In genomic region chr7:43479543-43479942, GRCh38 we compare ENCODE assay signal across 17 cellular contexts.
DNase-seq lines count a peak whose midpoint lies in the region; ATAC-seq, FAIRE-seq and TF ChIP-seq lines count a peak whose summit lies in the region.
"Had no signal": no experiment of that assay in that cellular context is flagged by ENCODE, and none has a peak within 500 bp of the region (broad histone marks: within the 10 kb centered on the region; RNA-seq: fewer than 3 reads in every experiment).

No MANE protein-coding gene starts in this region.

- TF ChIP-seq RAD21 in K562 (CRISPR knock-in tag; conservative IDR thresholded peaks at IDR 0.05 in 1 of 2, IDR thresholded peaks at IDR 0.05 in 1 of 2) = no peak

- H3K9me3 ChIP-seq in MM.1S (replicated peaks; ENCODE audit: insufficient read depth, low read length) (no peaks in the 10 kb centered on the region), K562 (replicated peaks; ENCODE audit: control insufficient read depth, insufficient read depth, low read depth, low read length) (no peaks in the 10 kb centered on the region), mesenchymal stem cell (ENCODE audit: control insufficient read depth, low read length) (no peaks in the 10 kb centered on the region), small intestine (ENCODE audit: control insufficient read depth, low read depth) (no peaks in the 10 kb centered on the region), neuronal stem cell (replicated peaks in 1 of 2; ENCODE audit: control insufficient read depth in 2 of 2, insufficient read depth in 1 of 2, low read depth in 1 of 2, low read length in 2 of 2) (peaks cover 0 to 2% of the 10 kb centered on the region in 2 donors)

- H3K4ac ChIP-seq in mesenchymal stem cell (ENCODE audit: low read depth in 1 of 2, low read length in 2 of 2) = no peak overlapping the region
- no peak overlapping the region for H3K4ac ChIP-seq in neuronal stem cell (ENCODE audit: low read length)

- H2AK5ac ChIP-seq in mesenchymal stem cell (ENCODE audit: low read length, severe bottlenecking) (peak overlapping the region; percentile 8), neuronal stem cell (ENCODE audit: low read depth, low read length) (no peak overlapping the region)

- no peak overlapping the region for H2AFZ ChIP-seq in MM.1S (ENCODE audit: low read length)
- no peak overlapping the region for H2AFZ ChIP-seq in K562 (ENCODE audit: low read depth, low read length)
- H2AFZ ChIP-seq in mesenchymal stem cell (ENCODE audit: low read depth, low read length) = no peak overlapping the region
- H2AFZ ChIP-seq in neuronal stem cell (ENCODE audit: low read length) = no peak overlapping the region
- H2AFZ ChIP-seq: GM23338 had no signal

- H3K9me2 ChIP-seq in MM.1S (replicated peaks; ENCODE audit: insufficient read depth, low read length) = no peaks in the 10 kb centered on the region

- no peak overlapping the region for H2BK15ac ChIP-seq in mesenchymal stem cell (ENCODE audit: low read depth, poor library complexity, severe bottlenecking)
- H2BK15ac ChIP-seq in neuronal stem cell (ENCODE audit: low read length) = no peak overlapping the region

- H2BK120ac ChIP-seq in mesenchymal stem cell (ENCODE audit: low read depth, low read length) (no peak overlapping the region), neuronal stem cell (ENCODE audit: low read depth, low read length) (no peak overlapping the region)

- H4K91ac ChIP-seq in mesenchymal stem cell (ENCODE audit: low read length) = no peak overlapping the region
- H4K91ac ChIP-seq in neuronal stem cell (ENCODE audit: low read depth, low read length, poor library complexity) = no peak overlapping the region

- intact Hi-C loops in K562 (cut with micrococcal nuclease) = no loop called here

- FAIRE-seq in K562 (lab: Jason Lieb, UNC) (no peak), small intestine (lab: Jason Lieb, UNC) (no peak)
- FAIRE-seq: G401.6, GM12892 had no signal

- H2BK5ac ChIP-seq in mesenchymal stem cell (ENCODE audit: low read depth, low read length, poor library complexity, severe bottlenecking) (no peak overlapping the region), neuronal stem cell (ENCODE audit: low read length) (no peak overlapping the region)

- 0 out of 2 replicates have a peak, but pooled peaks cover 5% of the 10 kb centered on the region for H3F3A ChIP-seq in MM.1S (ENCODE audit: insufficient read depth, low read length)

- POLR2A ChIA-PET in K562 (lab: Yijun Ruan, JAX) = interaction anchor here (1.1 kb wide), 1 partner anchor 174 kb away, joined by 3 read pairs; no protein-coding TSS in a partner anchor

- DNase-seq in MM.1S (no peak), K562 (ENCODE audit: extremely low read depth in 1 of 4, low spot score in 3 of 4) (no peak), mesenchymal stem cell (no peak), small intestine (no peak), neuronal stem cell (ENCODE audit: low spot score) (no peak)
- DNase-seq: C1 segment of cervical spinal cord; Calu3; CD4-positive, alpha-beta memory T cell; COR-L47; DMS79 treated with DMSO at 0.1 percent for 48 hours; H9; HFFc6 had no signal

- TF ChIP-seq EP300 in K562 (IDR thresholded peaks at IDR 0.05; ENCODE audit: low read length) = no peak

- H3K4me2 ChIP-seq in MM.1S (ENCODE audit: low read depth, low read length) (peak overlapping the region; percentile 1; the same call in 1 of the 2 replicates), K562 (ENCODE audit: insufficient read depth, low read length) (no peak overlapping the region), mesenchymal stem cell (ENCODE audit: low read length, poor library complexity, severe bottlenecking) (no peak overlapping the region), neuronal stem cell (ENCODE audit: insufficient read depth, low read length, poor library complexity, severe bottlenecking) (no peak overlapping the region)
- H3K4me2 ChIP-seq: GM23338 had no signal

- H3K18ac ChIP-seq in mesenchymal stem cell (ENCODE audit: low read depth in 1 of 2, low read length in 2 of 2) = no peak overlapping the region
- no peak overlapping the region for H3K18ac ChIP-seq in neuronal stem cell (ENCODE audit: low read length)

- H3K14ac ChIP-seq in mesenchymal stem cell (ENCODE audit: low read length in 2 of 2) (no peak overlapping the region), neuronal stem cell (ENCODE audit: low read length) (no peak overlapping the region)

- no peaks in the 10 kb centered on the region for H4K20me1 ChIP-seq in MM.1S (ENCODE audit: insufficient read depth, low read length)
- no peaks in the 10 kb centered on the region for H4K20me1 ChIP-seq in K562 (replicated peaks; ENCODE audit: control insufficient read depth, insufficient read depth, low read length)

- H3K79me2 ChIP-seq in MM.1S (ENCODE audit: low read length) (no peaks in the 10 kb centered on the region), K562 (ENCODE audit: control insufficient read depth, insufficient read depth, low read length) (no peaks in the 10 kb centered on the region)

- H3K79me1 ChIP-seq in mesenchymal stem cell (replicated peaks; ENCODE audit: low read length, poor library complexity, severe bottlenecking) = no peaks in the 10 kb centered on the region
- H3K79me1 ChIP-seq in neuronal stem cell (ENCODE audit: low read depth, low read length) = no peaks in the 10 kb centered on the region

- no peak overlapping the region for H3K9ac ChIP-seq in MM.1S (ENCODE audit: low read length)
- H3K9ac ChIP-seq in K562 (ENCODE audit: insufficient read depth in 1 of 2, low read depth in 2 of 2, low read length in 2 of 2) = no peak overlapping the region
- H3K9ac ChIP-seq in mesenchymal stem cell (ENCODE audit: low read length) = no peak overlapping the region
- H3K9ac ChIP-seq in neuronal stem cell (ENCODE audit: low read depth, low read length, poor library complexity) = no peak overlapping the region

- CTCF ChIA-PET in K562 (lab: Yijun Ruan, JAX; ENCODE audit: low intra/inter-chr PET ratio) = no interaction called here

- H3K4me1 ChIP-seq in MM.1S (ENCODE audit: low read length) (peaks cover 18% of the 10 kb centered on the region), K562 (replicated peaks in 1 of 2; ENCODE audit: control insufficient read depth in 2 of 2, insufficient read depth in 2 of 2, low read length in 2 of 2) (no peaks in the 10 kb centered on the region), mesenchymal stem cell (ENCODE audit: control insufficient read depth, insufficient read depth, low read depth, low read length) (peaks cover 13% of the 10 kb centered on the region), small intestine (ENCODE audit: control insufficient read depth in 2 of 2, insufficient read depth in 1 of 2, low read depth in 1 of 2, low read length in 1 of 2) (no peaks in the 10 kb centered on the region), neuronal stem cell (ENCODE audit: control insufficient read depth in 2 of 2, insufficient read depth in 1 of 2, low read depth in 1 of 2, low read length in 2 of 2) (no peaks in the 10 kb centered on the region)

- H3K27me3 ChIP-seq in MM.1S (replicated peaks; ENCODE audit: insufficient read depth, low read length) = no peaks in the 10 kb centered on the region
- H3K27me3 ChIP-seq in K562 (ENCODE audit: control insufficient read depth in 2 of 2, insufficient read depth in 2 of 2, low read length in 2 of 2) = peaks cover 2 to 26% of the 10 kb centered on the region in 2 experiments; a peak in 3 of 5 replicates
- no peaks in the 10 kb centered on the region for H3K27me3 ChIP-seq in mesenchymal stem cell (ENCODE audit: control insufficient read depth in 1 of 2, insufficient read depth in 1 of 2, low read length in 2 of 2)
- no peaks in the 10 kb centered on the region for H3K27me3 ChIP-seq in small intestine (ENCODE audit: control insufficient read depth in 2 of 2, insufficient read depth in 2 of 2, low read length in 2 of 2)
- H3K27me3 ChIP-seq in neuronal stem cell (ENCODE audit: control insufficient read depth in 3 of 3, insufficient read depth in 3 of 3, low read depth in 1 of 3, low read length in 3 of 3) = no peaks in the 10 kb centered on the region

- H3K36me3 ChIP-seq in MM.1S (replicated peaks; ENCODE audit: insufficient read depth, low read length) = no peaks in the 10 kb centered on the region
- no peaks in the 10 kb centered on the region for H3K36me3 ChIP-seq in K562 (ENCODE audit: control insufficient read depth, insufficient read depth, low read length)
- H3K36me3 ChIP-seq in mesenchymal stem cell (ENCODE audit: control insufficient read depth in 1 of 2, insufficient read depth in 2 of 2, low read depth in 1 of 2, low read length in 2 of 2) = peaks cover 0 to 2% of the 10 kb centered on the region in 2 experiments
- no peaks in the 10 kb centered on the region for H3K36me3 ChIP-seq in small intestine (ENCODE audit: control insufficient read depth in 2 of 2, insufficient read depth in 2 of 2, low read length in 2 of 2)
- H3K36me3 ChIP-seq in neuronal stem cell (replicated peaks in 1 of 2; ENCODE audit: control insufficient read depth in 2 of 2, insufficient read depth in 2 of 2, low read length in 2 of 2) = no peaks in the 10 kb centered on the region

- H2BK12ac ChIP-seq in mesenchymal stem cell (ENCODE audit: low read length in 2 of 2) (no peak overlapping the region), neuronal stem cell (ENCODE audit: low read length) (no peak overlapping the region)

- H3K23ac ChIP-seq in mesenchymal stem cell (ENCODE audit: low read length in 2 of 2) = no peak overlapping the region
- no peak overlapping the region for H3K23ac ChIP-seq in neuronal stem cell (ENCODE audit: low read depth, low read length, poor library complexity)

- no TSS peak for BruUV-seq in K562 (replicated peaks; lab: Mats Ljungman, UMichigan)

- no peak for TF ChIP-seq POLR2A in K562 (conservative IDR thresholded peaks at IDR 0.05)

- ATAC-seq in K562 (peak; percentile 55; the same call in 2 of the 3 replicates), GM21717 (IDR thresholded peaks at IDR 0.05; ENCODE audit: unreplicated experiment) (no peak), GM21528 (IDR thresholded peaks at IDR 0.05; ENCODE audit: low FRiP score, unreplicated experiment) (no peak)
- ATAC-seq: GM23338 had no signal

- in situ Hi-C loops in K562 (cut with MboI) = no loop called here

- H3K27ac ChIP-seq in MM.1S (ENCODE audit: low read length) (no peak overlapping the region), K562 (ENCODE audit: extremely low read depth, low read depth, low read length) (no peak overlapping the region), mesenchymal stem cell (ENCODE audit: low read length, poor library complexity, severe bottlenecking) (no peak overlapping the region), small intestine (ENCODE audit: low read depth in 1 of 2, low read length in 1 of 2) (no peak overlapping the region), neuronal stem cell (replicated peaks; ENCODE audit: low read length) (no peak overlapping the region)

- 8% methylated on average over 14 of the region's 14 CpGs for WGBS in K562 (ENCODE audit: insufficient coverage, low coverage, missing lambda C conversion rate)
- 91% methylated on average over 14 of the region's 14 CpGs for WGBS in mesenchymal stem cell
- 94 to 95% (median 95%) methylated on average over 14 of the region's 14 CpGs for WGBS in small intestine, 3 donors
- no CpG with 5 or more reads among the region's 14 CpGs for WGBS in neuronal stem cell (ENCODE audit: extremely low coverage in 2 of 2, insufficient read length in 2 of 2, insufficient replicate concordance in 1 of 2), 2 donors

- H3K9me1 ChIP-seq in K562 (ENCODE audit: control insufficient read depth, insufficient read depth, low read length) = no peaks in the 10 kb centered on the region

- TF ChIP-seq CTCF in MM.1S (IDR thresholded peaks at IDR 0.05; ENCODE audit: low read length) = no peak
- TF ChIP-seq CTCF in K562 (IDR thresholded peaks at IDR 0.05 in 2 of 3, conservative IDR thresholded peaks at IDR 0.05 in 1 of 3; ENCODE audit: insufficient read depth in 2 of 3, low read depth in 1 of 3, low read length in 3 of 3) = no peak

- H3K4me3 ChIP-seq in MM.1S (ENCODE audit: low read length) (no peak overlapping the region), K562 (no peak overlapping the region), mesenchymal stem cell (ENCODE audit: insufficient read depth in 1 of 2, low read depth in 1 of 2, low read length in 2 of 2) (no peak overlapping the region), small intestine (ENCODE audit: low read depth in 1 of 2, low read length in 2 of 2) (no peak overlapping the region), neuronal stem cell (ENCODE audit: low read length in 2 of 2) (no peak overlapping the region)
- H3K4me3 ChIP-seq: GM23338 had no signal

- H4K8ac ChIP-seq in mesenchymal stem cell (ENCODE audit: low read length) (no peak overlapping the region), neuronal stem cell (ENCODE audit: low read depth, low read length) (no peak overlapping the region)
